8 cellular contexts compared by ENCODE assay signal in genomic region chr14:30375280-30375892, GRCh38.
A peak's percentile ranks its signal among the peaks of the same experiment; 100 is the strongest.
DNase-seq lines count a peak whose midpoint lies in the region; ATAC-seq and TF ChIP-seq lines count a peak whose summit lies in the region.

No MANE protein-coding gene starts in this region.

- H2AFZ ChIP-seq in PC-3 (ENCODE audit: low read length): peak overlapping the region; percentile 28; the same call in 1 of the 2 replicates

- H3K4me2 ChIP-seq in PC-3 (ENCODE audit: low read length): no peak overlapping the region

- in situ Hi-C loops in G401 (cut with HindIII; ENCODE audit: low sequenced_read_pairs): no loop called here

- H3K9me3 ChIP-seq in PC-3 (ENCODE audit: low read length): no peaks in the 10 kb centered on the region

- H3K9ac ChIP-seq in PC-3 (ENCODE audit: low read length): no peak overlapping the region

- H3K9me2 ChIP-seq in PC-3 (replicated peaks; ENCODE audit: low read length): no peaks in the 10 kb centered on the region

- intact Hi-C loops in PC-3 (cut with micrococcal nuclease): loop anchor here (1.0 kb wide), 3 partner anchors 68 to 236 kb away; no protein-coding TSS in a partner anchor

- H3K4me1 ChIP-seq in PC-3 (ENCODE audit: insufficient read depth, low read length): no peaks in the 10 kb centered on the region

- no peaks in the 10 kb centered on the region for H4K20me1 ChIP-seq in PC-3 (ENCODE audit: low read length)

- DNase-seq in G401 (ENCODE audit: low spot score) (peak; percentile 7), HS-5 (ENCODE audit: low read depth) (peak; percentile 15), PC-3 (peak; percentile 78), globus pallidus (ENCODE audit: low spot score) (peak; percentile 38), pulmonary artery endothelial cell (ENCODE audit: low read depth, low spot score) (peak; percentile 11), cerebellum (ENCODE audit: low spot score) (no peak)
- peak; percentile 13 to 20 for DNase-seq in activated T-helper 1 cell treated with anti-CD3 and anti-CD28 coated beads, Interleukin-2, amount 50 U/mL, for 16 hours (ENCODE audit: low read depth in 1 of 2, low spot score in 1 of 2)

- no peaks in the 10 kb centered on the region for H3K36me3 ChIP-seq in PC-3 (ENCODE audit: low read depth, low read length)

- no peak overlapping the region for H3K27ac ChIP-seq in PC-3 (ENCODE audit: low read length)

- H3K4me3 ChIP-seq in PC-3 (ENCODE audit: low read length): no peak overlapping the region

- no TSS peak for BruUV-seq in PC-3 (replicated peaks; lab: Mats Ljungman, UMichigan)

- H3K79me2 ChIP-seq in PC-3 (ENCODE audit: low read length): no peaks in the 10 kb centered on the region

- CTCF ChIA-PET in PC-3 (lab: Charles Lee): interaction anchor here (0.6 to 0.8 kb wide), 2 partner anchors 12 to 68 kb away, joined by 3 to 7 read pairs; no protein-coding TSS in a partner anchor

- H3K27me3 ChIP-seq in PC-3 (ENCODE audit: low read length): peaks cover 22% of the 10 kb centered on the region

- ATAC-seq in GM21526 (IDR thresholded peaks at IDR 0.05; ENCODE audit: low FRiP score, unreplicated experiment) (peak; percentile 99), PC-3 (peak; percentile 99)

- POLR2A ChIA-PET in PC-3 (lab: Charles Lee; ENCODE audit: unreplicated experiment): no interaction called here

- no peaks in the 10 kb centered on the region for H3F3A ChIP-seq in PC-3 (ENCODE audit: low read length, unreplicated experiment)

- peak; percentile 88 for TF ChIP-seq CTCF in PC-3 (conservative IDR thresholded peaks at IDR 0.05; ENCODE audit: low read depth, low read length)
